ENCODE assay signal across 1 cellular context in genomic region chr12:12818693-12819092, GRCh38.
TF ChIP-seq lines count a peak whose summit lies in the region.

No MANE protein-coding gene starts in this region.

TF ChIP-seq in IMR-90, 13 proteins besides CTCF, POLR2A, EP300 and RAD21:
- TF ChIP-seq CHD1 (IDR thresholded peaks at IDR 0.05; ENCODE audit: low read depth, low read length): no peak
- no peak for TF ChIP-seq NFE2L2 (IDR thresholded peaks at IDR 0.05; ENCODE audit: low read depth, low read length)
- TF ChIP-seq USF2 (IDR thresholded peaks at IDR 0.05; ENCODE audit: low read depth, low read length): no peak
- no peak for TF ChIP-seq BHLHE40 (IDR thresholded peaks at IDR 0.05; ENCODE audit: low read depth, low read length)
- TF ChIP-seq MXI1 (IDR thresholded peaks at IDR 0.05; ENCODE audit: borderline replicate concordance, low read depth, low read length): no peak
- TF ChIP-seq SMC3 (IDR thresholded peaks at IDR 0.05; ENCODE audit: low read depth, low read length): no peak
- TF ChIP-seq MAZ (IDR thresholded peaks at IDR 0.05; ENCODE audit: borderline replicate concordance, low read depth, low read length): no peak
- TF ChIP-seq RCOR1 (IDR thresholded peaks at IDR 0.05; ENCODE audit: insufficient replicate concordance, low read length): no peak
- no peak for TF ChIP-seq MAFK (IDR thresholded peaks at IDR 0.05; ENCODE audit: low read depth, low read length)
- TF ChIP-seq RFX5 (IDR thresholded peaks at IDR 0.05; ENCODE audit: low read depth, low read length): no peak
- TF ChIP-seq ELK1 (IDR thresholded peaks at IDR 0.05; ENCODE audit: borderline replicate concordance, low read depth, low read length): no peak
- TF ChIP-seq CEBPB (IDR thresholded peaks at IDR 0.05; ENCODE audit: low read depth, low read length): no peak
- no peak for TF ChIP-seq FOS (IDR thresholded peaks at IDR 0.05; ENCODE audit: low read depth, low read length)
